ENCODE assay signal across 21 cellular contexts in the genomic region with DNA sequence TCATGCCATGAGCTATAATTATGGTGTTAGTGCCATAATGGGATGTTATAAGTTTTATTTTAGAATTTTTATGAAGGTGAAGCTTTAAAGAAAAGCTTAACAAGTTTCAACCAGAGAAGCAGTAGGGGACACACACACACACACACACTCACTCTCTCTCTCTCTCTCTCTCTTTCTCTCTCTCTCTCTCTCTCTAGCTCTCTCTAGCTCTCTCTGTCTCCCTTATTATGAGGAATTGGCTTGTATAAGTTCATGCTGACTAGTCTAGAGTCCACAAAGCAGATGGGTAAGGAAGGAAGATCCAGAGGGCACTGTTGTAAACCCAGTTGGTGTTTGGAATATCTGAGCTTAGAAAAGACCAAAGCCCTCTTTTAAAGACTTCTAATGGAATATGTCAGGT.
DNase-seq lines count a peak whose midpoint lies in the region; ATAC-seq and TF ChIP-seq lines count a peak whose summit lies in the region.
"Had no signal": no experiment of that assay in that cellular context is flagged by ENCODE, and none has a peak within 500 bp of the region (broad histone marks: within the 10 kb centered on the region; RNA-seq: fewer than 3 reads in every experiment).

No MANE protein-coding gene starts in this region.

- H3K4me2 ChIP-seq in GM23338, result no peak overlapping the region
- H3K4me2 ChIP-seq: A549 had no signal

- H3K79me2 ChIP-seq in GM23338 (replicated peaks; ENCODE audit: insufficient read depth), result peaks cover 99% of the 10 kb centered on the region

- H3K27ac Mint-ChIP-seq in GM23338, result peak overlapping the region; percentile 57; the same call in 1 of the 2 replicates
- H3K27ac Mint-ChIP-seq in progenitor cell of endocrine pancreas, result peak overlapping the region; percentile 88
- H3K27ac Mint-ChIP-seq: IgD-negative memory B cell had no signal

- H3K36me3 Mint-ChIP-seq in GM23338 (ENCODE audit: low read depth), result no peaks in the 10 kb centered on the region
- no peaks in the 10 kb centered on the region for H3K36me3 Mint-ChIP-seq in progenitor cell of endocrine pancreas (ENCODE audit: insufficient read depth)

- no peaks in the 10 kb centered on the region for H3F3A ChIP-seq in GM23338 (replicated peaks; ENCODE audit: low read depth)

- TF ChIP-seq CTCF in GM23338 (conservative IDR thresholded peaks at IDR 0.05; ENCODE audit: low read depth in 2 of 2) (no peak), progenitor cell of endocrine pancreas (IDR thresholded peaks at IDR 0.05; ENCODE audit: unreplicated experiment) (no peak)

- peaks cover 14% of the 10 kb centered on the region; the same call in 1 of the 2 replicates for H4K20me1 ChIP-seq in GM23338 (replicated peaks; ENCODE audit: insufficient read depth)

- H2AFZ ChIP-seq in GM23338, result no peak overlapping the region

- no peak overlapping the region for H3K4me3 Mint-ChIP-seq in GM23338
- H3K4me3 Mint-ChIP-seq in progenitor cell of endocrine pancreas (ENCODE audit: low read depth), result no peak overlapping the region
- H3K4me3 Mint-ChIP-seq: CD4-positive, CD25-positive, alpha-beta regulatory T cell; H9 had no signal

- no peaks in the 10 kb centered on the region for H3K9me3 Mint-ChIP-seq in GM23338
- H3K9me3 Mint-ChIP-seq in progenitor cell of endocrine pancreas (ENCODE audit: low read depth), result no peaks in the 10 kb centered on the region
- H3K9me3 Mint-ChIP-seq: CD4-positive, CD25-positive, alpha-beta regulatory T cell; H9; IgD-negative memory B cell had no signal

- H3K4me1 ChIP-seq in GM23338 (ENCODE audit: insufficient read depth), result peaks cover 9% of the 10 kb centered on the region; the same call in 1 of the 2 replicates
- H3K4me1 ChIP-seq: BE2C had no signal

- DNase-seq in GM23338 (ENCODE audit: low spot score) (no peak), OCI-M1 (lab: John Stamatoyannopoulos, UW) (peak; percentile 18), left lobe of liver (ENCODE audit: low spot score) (no peak), progenitor cell of endocrine pancreas (ENCODE audit: low spot score, unreplicated experiment) (no peak), NCI-H1930 (lab: John Stamatoyannopoulos, UW) (no peak), ACHN (no peak)
- DNase-seq: BE2C; CD4-positive, CD25-positive, alpha-beta regulatory T cell; DMS79; H9; NCI-H1105; NCI-H146; NCI-H2029 treated with DMSO at 0.1 percent for 48 hours; NCI-H2171; NCI-H345; NCI-H524 treated with DMSO at 0.1 percent for 48 hours; PC-3; Right ventricle myocardium superior had no signal

- in situ Hi-C loops in ACHN (cut with HindIII; ENCODE audit: low pct_ligation_motif_present, low pct_unique_long_range_greater_than_20kb, low sequenced_read_pairs), result no loop called here

- peaks cover 31% of the 10 kb centered on the region for H3K4me1 Mint-ChIP-seq in GM23338
- H3K4me1 Mint-ChIP-seq in progenitor cell of endocrine pancreas (ENCODE audit: low read depth), result peaks cover 22% of the 10 kb centered on the region

- H3K27me3 Mint-ChIP-seq in GM23338 (ENCODE audit: insufficient read depth, low read depth, poor library complexity) (no peaks in the 10 kb centered on the region), progenitor cell of endocrine pancreas (no peaks in the 10 kb centered on the region)
- H3K27me3 Mint-ChIP-seq: CD4-positive, CD25-positive, alpha-beta regulatory T cell; IgD-negative memory B cell had no signal

- H3K4me3 ChIP-seq in GM23338, result no peak overlapping the region
- H3K4me3 ChIP-seq: A549 had no signal

- no peaks in the 10 kb centered on the region for H3K27me3 ChIP-seq in GM23338 (ENCODE audit: insufficient read depth)
- H3K27me3 ChIP-seq: BE2C had no signal

- H3K9me2 ChIP-seq in GM23338 (ENCODE audit: insufficient read depth), result no peaks in the 10 kb centered on the region

- H3K27ac ChIP-seq in GM23338 (ENCODE audit: low read depth), result no peak overlapping the region
- H3K27ac ChIP-seq: A549 had no signal

- no peaks in the 10 kb centered on the region for H3K36me3 ChIP-seq in GM23338 (ENCODE audit: insufficient read depth)
- H3K36me3 ChIP-seq: BE2C had no signal

- ATAC-seq in GM23338 (peak; percentile 35; the same call in 1 of the 3 replicates), left lobe of liver (peak; percentile 26), HG03571 (IDR thresholded peaks at IDR 0.05; ENCODE audit: unreplicated experiment) (no peak)
- ATAC-seq: A549, PC-3 had no signal

TF ChIP-seq in GM23338, 12 proteins besides CTCF, POLR2A, EP300 and RAD21 (continues in another document):
- TF ChIP-seq EZH2phosphoT487 (IDR thresholded peaks at IDR 0.05; ENCODE audit: unreplicated experiment) (no peak), POLR2AphosphoS5 (IDR thresholded peaks at IDR 0.05; ENCODE audit: low read depth) (no peak), NANOG (IDR thresholded peaks at IDR 0.05; ENCODE audit: borderline replicate concordance) (no peak), JUNB (IDR thresholded peaks at IDR 0.05; ENCODE audit: unreplicated experiment) (no peak), STAT1 (IDR thresholded peaks at IDR 0.05; ENCODE audit: unreplicated experiment) (no peak), EZH2 (IDR thresholded peaks at IDR 0.05; ENCODE audit: low read depth, unreplicated experiment) (no peak)
- TF ChIP-seq, protein P1, sequence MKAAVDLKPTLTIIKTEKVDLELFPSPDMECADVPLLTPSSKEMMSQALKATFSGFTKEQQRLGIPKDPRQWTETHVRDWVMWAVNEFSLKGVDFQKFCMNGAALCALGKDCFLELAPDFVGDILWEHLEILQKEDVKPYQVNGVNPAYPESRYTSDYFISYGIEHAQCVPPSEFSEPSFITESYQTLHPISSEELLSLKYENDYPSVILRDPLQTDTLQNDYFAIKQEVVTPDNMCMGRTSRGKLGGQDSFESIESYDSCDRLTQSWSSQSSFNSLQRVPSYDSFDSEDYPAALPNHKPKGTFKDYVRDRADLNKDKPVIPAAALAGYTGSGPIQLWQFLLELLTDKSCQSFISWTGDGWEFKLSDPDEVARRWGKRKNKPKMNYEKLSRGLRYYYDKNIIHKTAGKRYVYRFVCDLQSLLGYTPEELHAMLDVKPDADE (IDR thresholded peaks at IDR 0.05), result no peak
- TF ChIP-seq, protein P2, sequence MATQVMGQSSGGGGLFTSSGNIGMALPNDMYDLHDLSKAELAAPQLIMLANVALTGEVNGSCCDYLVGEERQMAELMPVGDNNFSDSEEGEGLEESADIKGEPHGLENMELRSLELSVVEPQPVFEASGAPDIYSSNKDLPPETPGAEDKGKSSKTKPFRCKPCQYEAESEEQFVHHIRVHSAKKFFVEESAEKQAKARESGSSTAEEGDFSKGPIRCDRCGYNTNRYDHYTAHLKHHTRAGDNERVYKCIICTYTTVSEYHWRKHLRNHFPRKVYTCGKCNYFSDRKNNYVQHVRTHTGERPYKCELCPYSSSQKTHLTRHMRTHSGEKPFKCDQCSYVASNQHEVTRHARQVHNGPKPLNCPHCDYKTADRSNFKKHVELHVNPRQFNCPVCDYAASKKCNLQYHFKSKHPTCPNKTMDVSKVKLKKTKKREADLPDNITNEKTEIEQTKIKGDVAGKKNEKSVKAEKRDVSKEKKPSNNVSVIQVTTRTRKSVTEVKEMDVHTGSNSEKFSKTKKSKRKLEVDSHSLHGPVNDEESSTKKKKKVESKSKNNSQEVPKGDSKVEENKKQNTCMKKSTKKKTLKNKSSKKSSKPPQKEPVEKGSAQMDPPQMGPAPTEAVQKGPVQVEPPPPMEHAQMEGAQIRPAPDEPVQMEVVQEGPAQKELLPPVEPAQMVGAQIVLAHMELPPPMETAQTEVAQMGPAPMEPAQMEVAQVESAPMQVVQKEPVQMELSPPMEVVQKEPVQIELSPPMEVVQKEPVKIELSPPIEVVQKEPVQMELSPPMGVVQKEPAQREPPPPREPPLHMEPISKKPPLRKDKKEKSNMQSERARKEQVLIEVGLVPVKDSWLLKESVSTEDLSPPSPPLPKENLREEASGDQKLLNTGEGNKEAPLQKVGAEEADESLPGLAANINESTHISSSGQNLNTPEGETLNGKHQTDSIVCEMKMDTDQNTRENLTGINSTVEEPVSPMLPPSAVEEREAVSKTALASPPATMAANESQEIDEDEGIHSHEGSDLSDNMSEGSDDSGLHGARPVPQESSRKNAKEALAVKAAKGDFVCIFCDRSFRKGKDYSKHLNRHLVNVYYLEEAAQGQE (IDR thresholded peaks at IDR 0.05; ENCODE audit: unreplicated experiment), result no peak
